Comparison of ENCODE assay signal across 28 cellular contexts in genomic region chr3:2377281-2377680, GRCh38.
"Had no signal": no experiment of that assay in that cellular context is flagged by ENCODE, and none has a peak within 500 bp of the region (broad histone marks: within the 10 kb centered on the region; RNA-seq: fewer than 3 reads in every experiment).

No MANE protein-coding gene starts in this region.

- H3K36me3 Mint-ChIP-seq: naive B cell had no signal

- ATAC-seq: effector memory CD8-positive, alpha-beta T cell; esophagus mucosa; gastrocnemius medialis; heart right ventricle; left cardiac atrium; left lung; left ventricle myocardium superior; lower lobe of right lung; mucosa of descending colon had no signal

- H3K4me3 ChIP-seq: colonic mucosa, esophagus squamous epithelium, gastrocnemius medialis, heart right ventricle, left lung, lower lobe of right lung, mucosa of descending colon had no signal

- H3K9me3 Mint-ChIP-seq: endodermal cell had no signal

- DNase-seq: colonic mucosa; cortex of kidney; effector CD8-positive, alpha-beta T cell; effector memory CD8-positive, alpha-beta T cell; endodermal cell; erythroblast; esophagus squamous epithelium; foreskin fibroblast; foreskin melanocyte; gastrocnemius medialis; glutamatergic neuron; head of caudate nucleus; heart right ventricle; hippocampal formation; left cardiac atrium; left lung; left ventricle myocardium superior; lower lobe of right lung; mesenchymal stem cell; mucosa of descending colon; naive B cell had no signal

- H3K27ac Mint-ChIP-seq: dendritic cell treated with granulocyte-macrophage colony-stimulating factor and Interleukin-4, amounts not matched to agents 40 ng/mL and 50 ng/mL, for 4 days; effector memory CD8-positive, alpha-beta T cell; endodermal cell; mesothelial cell of epicardium; naive B cell had no signal

- H3K4me1 ChIP-seq: colonic mucosa, esophagus squamous epithelium, gastrocnemius medialis, heart right ventricle, left lung, lower lobe of right lung had no signal

- FAIRE-seq: endometrium, islet of Langerhans, keratinocyte had no signal

- H3K4me3 Mint-ChIP-seq: dendritic cell treated with granulocyte-macrophage colony-stimulating factor and Interleukin-4, amounts not matched to agents 40 ng/mL and 50 ng/mL, for 4 days; effector memory CD8-positive, alpha-beta T cell; endodermal cell; mesothelial cell of epicardium; naive B cell had no signal

- H3K27ac ChIP-seq: colonic mucosa, epithelial cell of prostate, esophagus squamous epithelium, gastrocnemius medialis, heart right ventricle, left lung, lower lobe of right lung had no signal

- H3K4me1 Mint-ChIP-seq: endodermal cell, naive B cell had no signal

- H3K9me3 ChIP-seq: colonic mucosa, esophagus squamous epithelium, gastrocnemius medialis, heart right ventricle, left lung, lower lobe of right lung, mucosa of descending colon had no signal

- H3K36me3 ChIP-seq: colonic mucosa, esophagus squamous epithelium, gastrocnemius medialis, heart right ventricle, left lung, lower lobe of right lung had no signal

- H3K27me3 ChIP-seq: colonic mucosa, esophagus squamous epithelium, gastrocnemius medialis, heart right ventricle, left lung had no signal

- H3K27me3 Mint-ChIP-seq: dendritic cell treated with granulocyte-macrophage colony-stimulating factor and Interleukin-4, amounts not matched to agents 40 ng/mL and 50 ng/mL, for 4 days; effector memory CD8-positive, alpha-beta T cell; naive B cell had no signal
